ENCODE assay signal across 8 cellular contexts in genomic region chr9:127608104-127608966, GRCh38. TPM values are rescaled to one million over a fixed set of nuclear protein-coding genes. Genes with fewer than 3 reads are reported as not detected.
DNase-seq lines count a peak whose midpoint lies in the region; ATAC-seq, FAIRE-seq and TF ChIP-seq lines count a peak whose summit lies in the region.

No MANE protein-coding gene starts in this region.

- H3K27me3 ChIP-seq in H7 (ENCODE audit: control insufficient read depth, insufficient read depth, low read length): peaks cover 27% of the 10 kb centered on the region

- no peaks in the 10 kb centered on the region for H3K36me3 ChIP-seq in H7 (replicated peaks; ENCODE audit: control insufficient read depth, insufficient read depth, low read length)

- no peak for TF ChIP-seq EP300 in A549 (IDR thresholded peaks at IDR 0.05)

- in situ Hi-C loops in KBM-7 (cut with MboI; ENCODE audit: low pct_unique_long_range_greater_than_20kb, low sequenced_read_pairs): no loop called here

- 9% methylated on average over 34 of the region's 55 CpGs for WGBS in A549 (ENCODE audit: missing lambda C conversion rate)
- WGBS in lower leg skin, 2 donors: 3 to 5% methylated on average over 49 to 53 of the region's 55 CpGs

- TF ChIP-seq CTCF in A549 (IDR thresholded peaks at IDR 0.05): no peak
- TF ChIP-seq CTCF in coronary artery (IDR thresholded peaks at IDR 0.05): no peak
- TF ChIP-seq CTCF in lower leg skin (IDR thresholded peaks at IDR 0.05): no peak

- H3K27ac ChIP-seq in A549 (peak overlapping the region; percentile 74 to 82), coronary artery (peak overlapping the region in 1 of 2 donors; percentile 30)

- H3K9me3 ChIP-seq in A549: no peaks in the 10 kb centered on the region

- no peak for FAIRE-seq in A549 (lab: Jason Lieb, UNC)

- intact Hi-C loops in lower leg skin (cut with DNase I; ENCODE audit: low total_unique reads): no loop called here

- H3K4me3 ChIP-seq in A549 (peak overlapping the region; percentile 48), H7 (ENCODE audit: insufficient read depth, low read depth, low read length) (peak overlapping the region; percentile 57), coronary artery (peak overlapping the region; percentile 73), lower leg skin (ENCODE audit: low read depth, poor library complexity, severe bottlenecking) (no peak overlapping the region)

- POLR2A ChIA-PET in A549 (lab: Yijun Ruan, JAX): interaction anchor here (0.5 to 1.4 kb wide), 7 partner anchors 10 to 384 kb away, joined by 3 to 5 read pairs (median 3); partner anchors contain the start of genes CDK9, SLC2A8 and TOR2A

- peaks cover 16% of the 10 kb centered on the region for H3K4me1 ChIP-seq in A549

- peak; percentile 73 for TF ChIP-seq POLR2A in A549 (IDR thresholded peaks at IDR 0.05; ENCODE audit: low read length)
- TF ChIP-seq POLR2A in lower leg skin (IDR thresholded peaks at IDR 0.05): no peak

- no peak for TF ChIP-seq RAD21 in A549 (conservative IDR thresholded peaks at IDR 0.05 in 1 of 2, IDR thresholded peaks at IDR 0.05 in 1 of 2)

- CTCF ChIA-PET in A549 (lab: Yijun Ruan, JAX): interaction anchor here (0.6 to 7.1 kb wide), 11 partner anchors 12 to 313 kb away, joined by 3 to 60 read pairs (median 9); partner anchors contain the start of gene TOR2A

- peak overlapping the region; percentile 78 for H3K4me2 ChIP-seq in A549

- ATAC-seq in A549: peak; percentile 57 to 79

- DNase-seq in A549 (ENCODE audit: low read depth in 1 of 2, low spot score in 1 of 2) (peak; percentile 83 to 95), H7 (peak; percentile 99), NCI-H510A treated with DMSO at 0.1 percent for 48 hours (lab: John Stamatoyannopoulos, UW) (peak; percentile 87), coronary artery (ENCODE audit: low spot score) (peak; percentile 74), lower leg skin (ENCODE audit: low spot score in 2 of 2) (peak; percentile 18 to 87), KBM-7 (no peak)
- DNase-seq in activated CD4-positive, alpha-beta T cell treated with anti-CD3 and anti-CD28 coated beads, Interleukin-2, amount 50 U/mL, for 4 hours: peak; percentile 63 to 73
- DNase-seq in stimulated activated CD4-positive, alpha-beta T cell treated with anti-CD3 and anti-CD28 coated beads, Interleukin-2, amount 100 ng/mL, for 48 hours: peak; percentile 58 to 68

TF ChIP-seq in A549, 52 proteins besides CTCF, POLR2A, EP300 and RAD21:
- TF ChIP-seq CEBPB (IDR thresholded peaks at IDR 0.05) (no peak), NPAS2 (CRISPR knock-in tag; IDR thresholded peaks at IDR 0.05; ENCODE audit: borderline replicate concordance) (0 out of 2 replicates have a peak, but pooled peaks have one; percentile 59), USF2 (IDR thresholded peaks at IDR 0.05) (peak; percentile 88), RNF2 (IDR thresholded peaks at IDR 0.05; ENCODE audit: borderline replicate concordance, low read depth) (no peak)
- TF ChIP-seq, protein P1, sequence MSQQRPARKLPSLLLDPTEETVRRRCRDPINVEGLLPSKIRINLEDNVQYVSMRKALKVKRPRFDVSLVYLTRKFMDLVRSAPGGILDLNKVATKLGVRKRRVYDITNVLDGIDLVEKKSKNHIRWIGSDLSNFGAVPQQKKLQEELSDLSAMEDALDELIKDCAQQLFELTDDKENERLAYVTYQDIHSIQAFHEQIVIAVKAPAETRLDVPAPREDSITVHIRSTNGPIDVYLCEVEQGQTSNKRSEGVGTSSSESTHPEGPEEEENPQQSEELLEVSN (IDR thresholded peaks at IDR 0.05; ENCODE audit: borderline replicate concordance, low read depth): peak; percentile 89
- TF ChIP-seq, protein P2, sequence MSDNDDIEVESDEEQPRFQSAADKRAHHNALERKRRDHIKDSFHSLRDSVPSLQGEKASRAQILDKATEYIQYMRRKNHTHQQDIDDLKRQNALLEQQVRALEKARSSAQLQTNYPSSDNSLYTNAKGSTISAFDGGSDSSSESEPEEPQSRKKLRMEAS (IDR thresholded peaks at IDR 0.05): peak; percentile 94

RNA-seq across cellular contexts. Expression of gene STXBP1, which starts 3.7 kb away (rescaled TPM):
- 13.3 and 20.4 TPM in 2 replicates for polyA plus RNA-seq in A549 (2011; rRNA removed)
- 12.7 and 14.5 TPM in 2 replicates for polyA plus RNA-seq in A549 (2012; cell fraction: cytosol; rRNA removed)
- polyA plus RNA-seq in A549 (2012; cell fraction: nucleus; rRNA removed): 16.5 and 22.0 TPM in 2 replicates
- polyA plus RNA-seq in A549 (2017; fragmentation: RNase III; extraction: RNeasy Plus Mini Kit Qiagen cat#74134 plus additional on column Dnase treatment): 16.1 to 22.6 TPM (median 19.8 TPM) in 3 replicates
- 22.3 and 22.9 TPM in 2 replicates for polyA minus RNA-seq in A549 (2011; rRNA and poly(A)+ RNA removed)
- total RNA-seq in H7 (2014; rRNA removed; shearing (Covaris generic)): 5.9 and 12.0 TPM in 2 replicates
- 10 to 100 TPM; 17.4 to 66.8 (median 30.5) TPM for total RNA-seq in lower leg skin
